Comparison of ENCODE assay signal across 8 cellular contexts in genomic region chr5:75054110-75054930, GRCh38. TPM values are rescaled to one million over a fixed set of nuclear protein-coding genes. Genes with fewer than 3 reads are reported as not detected.
A peak's percentile ranks its signal among the peaks of the same experiment; 100 is the strongest.
DNase-seq lines count a peak whose midpoint lies in the region; ATAC-seq and TF ChIP-seq lines count a peak whose summit lies in the region.

No MANE protein-coding gene starts in this region.

- no peaks in the 10 kb centered on the region for H3K9me3 Mint-ChIP-seq in naive B cell

- peak overlapping the region; percentile 57 to 80 (median 70) for H3K4me3 Mint-ChIP-seq in naive B cell

- CTCF ChIA-PET in PC-9 (lab: Charles Lee), result interaction anchor here (0.5 to 0.8 kb wide), 5 partner anchors 163 to 630 kb away, joined by 3 to 5 read pairs (median 4); partner anchors contain the start of gene ANKRD31

- no peak for TF ChIP-seq CTCF in PC-9 (conservative IDR thresholded peaks at IDR 0.05)

- H3K4me1 ChIP-seq in PC-9 (replicated peaks; ENCODE audit: insufficient read depth), result peaks cover 24% of the 10 kb centered on the region
- H3K4me1 ChIP-seq in esophagus (ENCODE audit: control insufficient read depth in 2 of 2, insufficient read depth in 2 of 2, low read length in 1 of 2), result peaks cover 0 to 8% of the 10 kb centered on the region in 2 donors

- H3K36me3 ChIP-seq in PC-9 (ENCODE audit: low read depth) (no peaks in the 10 kb centered on the region), esophagus (ENCODE audit: control insufficient read depth in 2 of 2, insufficient read depth in 2 of 2, low read length in 1 of 2) (no peaks in the 10 kb centered on the region)

- ATAC-seq in naive B cell (ENCODE audit: low read depth in 2 of 2), result no peak
- no peak for ATAC-seq in GM21423 (IDR thresholded peaks at IDR 0.05; ENCODE audit: unreplicated experiment)
- ATAC-seq in HG02763 (IDR thresholded peaks at IDR 0.05; ENCODE audit: unreplicated experiment), result no peak

- no peak overlapping the region for H3K27ac Mint-ChIP-seq in naive B cell

- POLR2A ChIA-PET in PC-9 (lab: Charles Lee; ENCODE audit: unreplicated experiment), result interaction anchor here (0.6 to 0.7 kb wide), 2 partner anchors 98 to 137 kb away, joined by 3 read pairs; no protein-coding TSS in a partner anchor

- DNase-seq in ELF-1 (ENCODE audit: low read depth, low spot score) (peak; percentile 64), PC-9 (peak in 1 of 2 experiments; percentile 25), naive B cell (no peak), middle frontal gyrus (ENCODE audit: extremely low spot score, low spot score) (no peak), NCI-H446 (lab: John Stamatoyannopoulos, UW) (no peak)

- H3K4me1 Mint-ChIP-seq in naive B cell, result peaks cover 0 to 18% (median 7%) of the 10 kb centered on the region in 3 donors

- H3K4me3 ChIP-seq in PC-9 (peak overlapping the region; percentile 72), esophagus (ENCODE audit: low read depth in 1 of 2, low read length in 2 of 2) (peak overlapping the region; percentile 83 to 84)

- 0 out of 2 replicates have a peak overlapping the region, but pooled peaks have one; percentile 9 for H3K27ac ChIP-seq in PC-9
- peak overlapping the region; percentile 86 to 88 for H3K27ac ChIP-seq in esophagus (ENCODE audit: low read depth in 2 of 2, low read length in 1 of 2)

- BruUV-seq in PC-9 (replicated peaks; lab: Mats Ljungman, UMichigan), result no TSS peak

- 22 to 23% methylated on average over 29 of the region's 29 CpGs for WGBS in esophagus, 2 donors

- H3K9me2 ChIP-seq in PC-9 (ENCODE audit: insufficient read depth), result no peaks in the 10 kb centered on the region

- peak overlapping the region; percentile 87 for H2AFZ ChIP-seq in PC-9

- H3K36me3 Mint-ChIP-seq in naive B cell, result peaks cover 0 to 8% of the 10 kb centered on the region in 2 donors

- H4K20me1 ChIP-seq in PC-9 (ENCODE audit: insufficient read depth), result no peaks in the 10 kb centered on the region

- H3K79me2 ChIP-seq in PC-9 (ENCODE audit: low read depth), result no peaks in the 10 kb centered on the region

- peaks cover 9% of the 10 kb centered on the region; the same call in 1 of the 2 replicates for H3F3A ChIP-seq in PC-9 (ENCODE audit: insufficient read depth, low read depth)

- no peaks in the 10 kb centered on the region for H3K27me3 ChIP-seq in PC-9 (ENCODE audit: insufficient read depth, low read depth)
- no peaks in the 10 kb centered on the region for H3K27me3 ChIP-seq in esophagus (ENCODE audit: control insufficient read depth in 1 of 2, insufficient read depth in 2 of 2, low read length in 2 of 2)

- H3K9me3 ChIP-seq in PC-9 (ENCODE audit: insufficient read depth, low read depth), result no peaks in the 10 kb centered on the region
- no peaks in the 10 kb centered on the region for H3K9me3 ChIP-seq in esophagus (ENCODE audit: control insufficient read depth in 2 of 2, insufficient read depth in 1 of 2, low read depth in 1 of 2, low read length in 1 of 2)

- H3K4me2 ChIP-seq in PC-9, result peak overlapping the region; percentile 75

- H3K27me3 Mint-ChIP-seq in naive B cell, result peaks cover 67 to 83% (median 77%) of the 10 kb centered on the region in 3 donors

- intact Hi-C loops in PC-9 (cut with micrococcal nuclease; ENCODE audit: unreplicated experiment), result loop anchor here (5.0 to 10.0 kb wide), 2 partner anchors 107 to 290 kb away; partner anchors contain the start of genes GFM2 and NSA2

RNA-seq across cellular contexts. Expression of gene GCNT4, which starts 2.0 kb away (rescaled TPM):
- total RNA-seq in PC-9 (2021), result 1.1 and 1.4 TPM in 2 replicates
- under 1 TPM; 0.53 to 0.80 TPM for polyA plus RNA-seq in esophagus
- polyA plus RNA-seq in naive B cell (ENCODE audit: low read depth in 6 of 6), result not detected
